1 cellular context compared by ENCODE assay signal in genomic region chr9:98791147-98792095, GRCh38.
TF ChIP-seq lines count a peak whose summit lies in the region.

No MANE protein-coding gene starts in this region.

TF ChIP-seq in HCT116, 20 proteins besides CTCF, POLR2A, EP300 and RAD21 (continued from another document):
- TF ChIP-seq REST (IDR thresholded peaks at IDR 0.05; ENCODE audit: low read depth) (no peak), SP1 (IDR thresholded peaks at IDR 0.05; ENCODE audit: low read depth) (peak; percentile 57)
